1 cellular context compared by ENCODE assay signal in genomic region chr11:62687508-62688396, GRCh38.
TF ChIP-seq lines count a peak whose summit lies in the region.

No MANE protein-coding gene starts in this region.

TF ChIP-seq in endothelial cell of umbilical vein, 7 proteins besides CTCF, POLR2A, EP300 and RAD21:
- peak; percentile 70 for TF ChIP-seq EZH2 (IDR thresholded peaks at IDR 0.05; ENCODE audit: borderline replicate concordance, low read depth, low read length, severe bottlenecking)
- no peak for TF ChIP-seq POLR2AphosphoS5 (IDR thresholded peaks at IDR 0.05; ENCODE audit: insufficient read depth, low read depth, low read length)
